In the genomic region with DNA sequence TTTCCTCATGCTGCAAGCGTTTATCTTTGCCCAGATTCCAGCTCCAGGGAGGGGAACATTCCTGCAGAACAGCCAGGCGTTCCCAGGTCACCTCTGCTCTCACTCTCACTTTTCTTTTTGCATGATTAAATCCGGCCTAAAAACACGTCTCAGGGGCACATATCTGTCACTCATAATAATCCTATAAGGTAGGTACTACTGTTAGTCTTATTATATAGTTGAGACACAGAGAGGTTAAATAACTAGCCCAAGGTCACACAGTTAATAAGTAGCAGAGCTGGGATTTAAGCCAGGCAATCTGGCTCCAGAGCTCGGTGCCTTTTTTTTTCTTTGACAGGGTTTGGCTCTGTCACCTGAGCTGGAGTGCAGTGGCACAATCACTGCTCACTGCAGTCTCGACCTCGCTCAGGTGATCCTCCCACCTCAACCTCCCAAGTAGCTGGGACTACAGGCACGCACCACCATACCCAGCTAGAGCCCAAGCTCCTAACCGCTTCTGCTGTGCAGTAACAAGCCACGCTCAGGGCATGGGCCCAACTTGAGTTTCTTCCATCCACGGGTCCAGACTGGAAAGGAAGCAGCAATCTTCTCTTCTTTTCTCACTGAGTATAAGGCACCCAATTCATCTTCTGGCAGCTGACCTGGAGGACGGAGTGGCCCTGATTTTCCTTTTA, we compare ENCODE assay signal across 14 cellular contexts.
DNase-seq lines count a peak whose midpoint lies in the region; ATAC-seq and TF ChIP-seq lines count a peak whose summit lies in the region.
"Had no signal": no experiment of that assay in that cellular context is flagged by ENCODE, and none has a peak within 500 bp of the region (broad histone marks: within the 10 kb centered on the region; RNA-seq: fewer than 3 reads in every experiment).

No MANE protein-coding gene starts in this region.

- no peak for TF ChIP-seq CTCF in VCaP (conservative IDR thresholded peaks at IDR 0.05)
- no peak for TF ChIP-seq CTCF in osteocyte (IDR thresholded peaks at IDR 0.05)

- H3K9me3 Mint-ChIP-seq in osteocyte (ENCODE audit: unreplicated experiment): no peaks in the 10 kb centered on the region
- no peaks in the 10 kb centered on the region for H3K9me3 Mint-ChIP-seq in activated naive CD8-positive, alpha-beta T cell treated with anti-CD3 and anti-CD28 coated beads, Interleukin-2, amount 50 U/mL, for 24 hours

- intact Hi-C loops in left cardiac atrium (cut with DNase I): no loop called here

- peaks cover 3% of the 10 kb centered on the region for H3K27me3 Mint-ChIP-seq in osteocyte (ENCODE audit: unreplicated experiment)
- no peaks in the 10 kb centered on the region for H3K27me3 Mint-ChIP-seq in activated naive CD8-positive, alpha-beta T cell treated with anti-CD3 and anti-CD28 coated beads, Interleukin-2, amount 50 U/mL, for 24 hours

- peak overlapping the region; percentile 57 for H3K27ac Mint-ChIP-seq in osteocyte (ENCODE audit: unreplicated experiment)
- no peak overlapping the region for H3K27ac Mint-ChIP-seq in activated naive CD8-positive, alpha-beta T cell treated with anti-CD3 and anti-CD28 coated beads, Interleukin-2, amount 50 U/mL, for 24 hours

- in situ Hi-C loops in Caki2 (cut with HindIII; ENCODE audit: low pct_unique_long_range_greater_than_20kb, low sequenced_read_pairs): no loop called here

- no peak overlapping the region for H3K4me3 Mint-ChIP-seq in osteocyte (ENCODE audit: unreplicated experiment)
- no peak overlapping the region for H3K4me3 Mint-ChIP-seq in activated naive CD8-positive, alpha-beta T cell treated with anti-CD3 and anti-CD28 coated beads, Interleukin-2, amount 50 U/mL, for 24 hours

- H3K4me1 Mint-ChIP-seq in osteocyte (ENCODE audit: unreplicated experiment): peaks cover 32% of the 10 kb centered on the region
- H3K4me1 Mint-ChIP-seq in activated naive CD8-positive, alpha-beta T cell treated with anti-CD3 and anti-CD28 coated beads, Interleukin-2, amount 50 U/mL, for 24 hours: no peaks in the 10 kb centered on the region

- DNase-seq in Caki2 (ENCODE audit: low read depth): peak; percentile 96
- no peak for DNase-seq in left cardiac atrium
- no peak for DNase-seq in osteocyte (ENCODE audit: extremely low spot score, unreplicated experiment)
- DNase-seq in NCI-H1105 (lab: John Stamatoyannopoulos, UW): no peak
- no peak for DNase-seq in activated naive CD8-positive, alpha-beta T cell treated with anti-CD3 and anti-CD28 coated beads, Interleukin-2, amount 50 U/mL, for 24 hours
- DNase-seq in DMS153 treated with DMSO at 0.1 percent for 48 hours (lab: John Stamatoyannopoulos, UW; ENCODE audit: unreplicated experiment): no peak
- DNase-seq: activated naive CD4-positive, alpha-beta T cell treated with Interleukin-2 at 50 U/mL for 16 hours; effector memory CD4-positive, alpha-beta T cell; NCI-H510A treated with DMSO at 0.1 percent for 48 hours had no signal

- H3K36me3 Mint-ChIP-seq in osteocyte (ENCODE audit: unreplicated experiment): no peaks in the 10 kb centered on the region
- no peaks in the 10 kb centered on the region for H3K36me3 Mint-ChIP-seq in activated naive CD8-positive, alpha-beta T cell treated with anti-CD3 and anti-CD28 coated beads, Interleukin-2, amount 50 U/mL, for 24 hours (ENCODE audit: low read depth)

- peak overlapping the region; percentile 25; the same call in 1 of the 2 replicates for H3K27ac ChIP-seq in VCaP
- H3K27ac ChIP-seq: C4-2B, SJSA1 had no signal

- ATAC-seq in left cardiac atrium: peak; percentile 71 to 81
- ATAC-seq in activated naive CD8-positive, alpha-beta T cell treated with anti-CD3 and anti-CD28 coated beads, Interleukin-2, amount 50 U/mL, for 24 hours: no peak
- no peak for ATAC-seq in GM18511 (IDR thresholded peaks at IDR 0.05; ENCODE audit: unreplicated experiment)
- ATAC-seq: HCT116 had no signal

Comparison
In these comparisons a context has a peak if more than half of its experiments do, and no peak if none do; other contexts are left out.
1. ATAC-seq: peak in left cardiac atrium (2 of 2); none in activated naive CD8-positive, alpha-beta T cell treated with anti-CD3 and anti-CD28 coated beads, Interleukin-2, amount 50 U/mL, for 24 hours (single experiment) and GM18511 (single experiment).